ENCODE assay signal across 8 cellular contexts in genomic region chr11:27363576-27364115, GRCh38. TPM values are rescaled to one million over a fixed set of nuclear protein-coding genes. Genes with fewer than 3 reads are reported as not detected.
DNase-seq lines count a peak whose midpoint lies in the region; ATAC-seq and TF ChIP-seq lines count a peak whose summit lies in the region.

No MANE protein-coding gene starts in this region.

- peaks cover 0 to 7% (median 0%) of the 10 kb centered on the region in 11 experiments; a peak in 4 of 22 replicates for H3K36me3 ChIP-seq in BLaER1 treated with 17β-estradiol and CSF1 and Interleukin-3, amounts not matched to agents 10 nM and 100 nM
- no peaks in the 10 kb centered on the region for H3K36me3 ChIP-seq in KOPT-K1 (ENCODE audit: insufficient read depth, low read length)
- no peaks in the 10 kb centered on the region for H3K36me3 ChIP-seq in colonic mucosa

- in situ Hi-C loops in KBM-7 (cut with MboI; ENCODE audit: low pct_unique_long_range_greater_than_20kb, low sequenced_read_pairs): no loop called here

- H3K27me3 ChIP-seq in BLaER1 treated with 17β-estradiol and CSF1 and Interleukin-3, amounts not matched to agents 10 nM and 100 nM: no peaks in the 10 kb centered on the region
- no peaks in the 10 kb centered on the region for H3K27me3 ChIP-seq in colonic mucosa

- no peaks in the 10 kb centered on the region for H4K20me1 ChIP-seq in BLaER1 treated with 17β-estradiol and CSF1 and Interleukin-3, amounts not matched to agents 10 nM and 100 nM

- TF ChIP-seq CTCF in colonic mucosa (IDR thresholded peaks at IDR 0.05) (no peak), nephron (IDR thresholded peaks at IDR 0.05; ENCODE audit: unreplicated experiment in 3 of 3) (no peak)

- no peak for ATAC-seq in HG03039 (IDR thresholded peaks at IDR 0.05; ENCODE audit: unreplicated experiment)

- intact Hi-C loops in colonic mucosa (cut with DNase I): loop anchor here (10.0 kb wide), 2 partner anchors 111 to 179 kb away; partner anchors contain the start of gene LGR4

- H3K27ac Mint-ChIP-seq in nephron: peak overlapping the region; percentile 94 to 97 (median 95)

- H3K27me3 Mint-ChIP-seq in nephron (ENCODE audit: low read depth): no peaks in the 10 kb centered on the region

- peak overlapping the region; percentile 72 to 84 (median 76) for H3K4me3 ChIP-seq in BLaER1 treated with 17β-estradiol and CSF1 and Interleukin-3, amounts not matched to agents 10 nM and 100 nM
- peak overlapping the region; percentile 79 for H3K4me3 ChIP-seq in colonic mucosa

- H3K36me3 Mint-ChIP-seq in nephron (ENCODE audit: low read depth): peaks cover 16% of the 10 kb centered on the region

- H3K27ac ChIP-seq in BLaER1 treated with 17β-estradiol and CSF1 and Interleukin-3, amounts not matched to agents 10 nM and 100 nM: peak overlapping the region in 9 of 11 experiments; percentile 50 to 78 (median 72); a peak in 18 of 22 replicates
- H3K27ac ChIP-seq in KOPT-K1 (ENCODE audit: low read depth, low read length, poor library complexity, severe bottlenecking) (peak overlapping the region; percentile 81), colonic mucosa (peak overlapping the region; percentile 57)

- H3K9me3 Mint-ChIP-seq in nephron: no peaks in the 10 kb centered on the region

- peaks cover 53% of the 10 kb centered on the region for H3K4me1 Mint-ChIP-seq in nephron

- no peak for DNase-seq in colonic mucosa
- DNase-seq in HK-2 (ENCODE audit: unreplicated experiment): no peak
- DNase-seq in KBM-7: no peak
- no peak for DNase-seq in HPDE6-E6E7 (ENCODE audit: extremely low spot score)

- H3K4me1 ChIP-seq in BLaER1 treated with 17β-estradiol and CSF1 and Interleukin-3, amounts not matched to agents 10 nM and 100 nM: peaks cover 11 to 24% (median 19%) of the 10 kb centered on the region in 10 experiments; a peak in 18 of 20 replicates
- peaks cover 10% of the 10 kb centered on the region for H3K4me1 ChIP-seq in colonic mucosa

- peak overlapping the region; percentile 97 to 98 (median 97) for H3K4me3 Mint-ChIP-seq in nephron

- peak overlapping the region; percentile 71 to 86 (median 81); a peak in 21 of 22 replicates for H3K9ac ChIP-seq in BLaER1 treated with 17β-estradiol and CSF1 and Interleukin-3, amounts not matched to agents 10 nM and 100 nM
- peak overlapping the region; percentile 66 to 93 for H3K9ac ChIP-seq in colonic mucosa (ENCODE audit: low read depth in 2 of 2, low read length in 2 of 2)

- no peaks in the 10 kb centered on the region for H3K9me3 ChIP-seq in BLaER1 treated with 17β-estradiol and CSF1 and Interleukin-3, amounts not matched to agents 10 nM and 100 nM (replicated peaks in 1 of 11)
- no peaks in the 10 kb centered on the region for H3K9me3 ChIP-seq in KOPT-K1 (ENCODE audit: insufficient read depth, low read length, poor library complexity, severe bottlenecking)
- no peaks in the 10 kb centered on the region for H3K9me3 ChIP-seq in colonic mucosa

- H3K4me2 ChIP-seq in BLaER1 treated with 17β-estradiol and CSF1 and Interleukin-3, amounts not matched to agents 10 nM and 100 nM: peak overlapping the region; percentile 76 to 98 (median 94)

RNA-seq across cellular contexts. Expression of gene CCDC34, which starts 0.6 kb away (rescaled TPM):
- total RNA-seq in colonic mucosa: 10 to 100 TPM; 10.2 to 25.6 TPM
